Comparison of ENCODE assay signal across 2 cellular contexts in the genomic region with DNA sequence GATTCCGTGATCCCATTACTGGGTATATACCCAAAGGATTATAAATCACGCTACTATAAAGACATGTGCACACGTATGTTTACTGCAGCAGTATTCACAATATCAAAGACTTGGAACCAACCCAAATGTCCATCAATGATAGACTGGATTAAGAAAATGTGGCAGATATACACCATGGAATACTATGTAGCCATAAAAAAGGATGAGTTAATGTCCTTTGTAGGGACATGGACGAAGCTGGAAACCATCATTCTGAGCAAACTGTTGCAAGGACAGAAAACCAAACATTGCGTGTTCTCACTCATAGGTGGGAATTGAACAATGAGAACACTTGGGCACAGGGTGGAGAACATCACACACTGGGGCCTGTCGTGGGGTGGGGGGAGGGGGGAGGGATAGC. TPM values are rescaled to one million over a fixed set of nuclear protein-coding genes. Genes with fewer than 3 reads are reported as not detected.
"Had no signal": no experiment of that assay in that cellular context is flagged by ENCODE, and none has a peak within 500 bp of the region (broad histone marks: within the 10 kb centered on the region; RNA-seq: fewer than 3 reads in every experiment).

No MANE protein-coding gene starts in this region.

RNA-seq across cellular contexts. Expression of gene ATP2B2, which starts 35.0 kb away (rescaled TPM):
- total RNA-seq: HT-29 had no signal
- polyA plus RNA-seq: IgD-negative memory B cell had no signal
